ENCODE assay signal across 33 cellular contexts in the genomic region with DNA sequence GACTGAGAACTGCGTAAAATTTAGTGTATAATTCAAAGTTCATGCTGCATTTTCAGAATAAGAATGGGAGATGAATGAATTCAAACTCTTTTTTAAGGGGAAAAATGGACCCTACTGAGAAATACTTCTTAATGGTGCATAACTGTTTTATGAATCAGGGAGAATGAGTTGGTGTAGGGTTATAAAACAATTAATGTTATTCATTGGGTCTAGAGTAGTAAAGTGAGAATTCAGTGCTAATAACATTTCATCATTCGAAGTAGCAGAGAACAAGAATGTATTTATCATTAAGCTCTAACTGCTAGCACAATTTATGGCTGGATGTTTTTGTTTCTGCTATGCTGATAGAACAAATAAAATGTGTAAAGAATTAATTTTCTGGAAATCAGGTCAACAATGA.
"Had no signal": no experiment of that assay in that cellular context is flagged by ENCODE, and none has a peak within 500 bp of the region (broad histone marks: within the 10 kb centered on the region; RNA-seq: fewer than 3 reads in every experiment).

No MANE protein-coding gene starts in this region.

- H3K9me3 ChIP-seq: adrenal gland, body of pancreas, esophagus squamous epithelium had no signal

- H3K36me3 Mint-ChIP-seq: activated naive CD4-positive, alpha-beta T cell treated with anti-CD3 and anti-CD28 coated beads, Interleukin-2, amount 50 U/mL, for 24 hours; activated naive CD8-positive, alpha-beta T cell treated with anti-CD3 and anti-CD28 coated beads for 36 hours had no signal

- H3K4me1 Mint-ChIP-seq: activated B cell treated with CpG ODN at 0.5 μM for 24 hours; activated naive CD4-positive, alpha-beta T cell treated with anti-CD3 and anti-CD28 coated beads, Interleukin-2, amount 50 U/mL, for 24 hours; activated naive CD8-positive, alpha-beta T cell treated with anti-CD3 and anti-CD28 coated beads for 36 hours; activated naive CD8-positive, alpha-beta T cell treated with anti-CD3 and anti-CD28 coated beads, Interleukin-2, amount 50 U/mL, for 24 hours; activated T-helper 17 cell treated with anti-CD3 and anti-CD28 coated beads, Interleukin-2, amount 50 U/mL, for 72 hours; T-helper 17 cell had no signal

- ATAC-seq: activated CD4-positive, CD25-positive, alpha-beta regulatory T cell treated with anti-CD3 and anti-CD28 coated beads, Interleukin-2, amount 50 U/mL, for 24 hours; activated CD8-positive, alpha-beta T cell treated with anti-CD3 and anti-CD28 coated beads for 36 hours; activated naive CD8-positive, alpha-beta T cell treated with anti-CD3 and anti-CD28 coated beads, Interleukin-2, amount 50 U/mL, for 24 hours; activated T-cell treated with anti-CD3 and anti-CD28 coated beads, Interleukin-2, amount 50 U/mL, for 4 hours; activated T-helper 17 cell treated with anti-CD3 and anti-CD28 coated beads, Interleukin-2, amount 50 U/mL, for 72 hours; body of pancreas; effector memory CD8-positive, alpha-beta T cell; heart left ventricle; T-helper 17 cell had no signal

- H3K9me3 Mint-ChIP-seq: activated B cell treated with CpG ODN at 0.5 μM for 24 hours; activated naive CD4-positive, alpha-beta T cell treated with anti-CD3 and anti-CD28 coated beads, Interleukin-2, amount 50 U/mL, for 24 hours; activated naive CD8-positive, alpha-beta T cell treated with anti-CD3 and anti-CD28 coated beads for 36 hours; activated naive CD8-positive, alpha-beta T cell treated with anti-CD3 and anti-CD28 coated beads, Interleukin-2, amount 50 U/mL, for 24 hours; activated T-cell treated with anti-CD3 and anti-CD28 coated beads, Interleukin-2, amount 50 U/mL, for 4 hours had no signal

- H3K4me1 ChIP-seq: adrenal gland, body of pancreas, esophagus squamous epithelium, heart left ventricle had no signal

- H3K27me3 ChIP-seq: adrenal gland, body of pancreas, esophagus squamous epithelium, heart left ventricle had no signal

- H3K27ac Mint-ChIP-seq: activated B cell treated with CpG ODN at 0.5 μM for 24 hours; activated CD8-positive, alpha-beta T cell treated with anti-CD3 and anti-CD28 coated beads for 36 hours; activated naive CD4-positive, alpha-beta T cell treated with anti-CD3 and anti-CD28 coated beads, Interleukin-2, amount 50 U/mL, for 24 hours; activated naive CD8-positive, alpha-beta T cell treated with anti-CD3 and anti-CD28 coated beads for 36 hours; activated naive CD8-positive, alpha-beta T cell treated with anti-CD3 and anti-CD28 coated beads, Interleukin-2, amount 50 U/mL, for 24 hours; activated T-helper 17 cell treated with anti-CD3 and anti-CD28 coated beads, Interleukin-2, amount 50 U/mL, for 72 hours; effector memory CD8-positive, alpha-beta T cell; T-helper 17 cell; T-helper 2 cell treated with Interferon-gamma antibody and Interleukin-4, amounts not matched to agents 5 μg/mL and 100 μg/mL, for 36 hours had no signal

- H3K4me3 ChIP-seq: adrenal gland, body of pancreas, esophagus squamous epithelium, heart left ventricle had no signal

- H3K4me3 Mint-ChIP-seq: activated B cell treated with CpG ODN at 0.5 μM for 24 hours; activated CD8-positive, alpha-beta T cell treated with anti-CD3 and anti-CD28 coated beads for 36 hours; activated naive CD4-positive, alpha-beta T cell treated with anti-CD3 and anti-CD28 coated beads, Interleukin-2, amount 50 U/mL, for 24 hours; activated naive CD8-positive, alpha-beta T cell treated with anti-CD3 and anti-CD28 coated beads for 36 hours; activated naive CD8-positive, alpha-beta T cell treated with anti-CD3 and anti-CD28 coated beads, Interleukin-2, amount 50 U/mL, for 24 hours; activated T-cell treated with anti-CD3 and anti-CD28 coated beads, Interleukin-2, amount 50 U/mL, for 4 hours; activated T-helper 17 cell treated with anti-CD3 and anti-CD28 coated beads, Interleukin-2, amount 50 U/mL, for 72 hours; effector memory CD8-positive, alpha-beta T cell; T-helper 17 cell; T-helper 2 cell treated with Interferon-gamma antibody and Interleukin-4, amounts not matched to agents 5 μg/mL and 100 μg/mL, for 36 hours had no signal

- H3K27me3 Mint-ChIP-seq: activated B cell treated with CpG ODN at 0.5 μM for 24 hours; activated CD8-positive, alpha-beta T cell treated with anti-CD3 and anti-CD28 coated beads for 36 hours; activated naive CD4-positive, alpha-beta T cell treated with anti-CD3 and anti-CD28 coated beads, Interleukin-2, amount 50 U/mL, for 24 hours; activated naive CD8-positive, alpha-beta T cell treated with anti-CD3 and anti-CD28 coated beads for 36 hours; activated naive CD8-positive, alpha-beta T cell treated with anti-CD3 and anti-CD28 coated beads, Interleukin-2, amount 50 U/mL, for 24 hours; activated T-helper 17 cell treated with anti-CD3 and anti-CD28 coated beads, Interleukin-2, amount 50 U/mL, for 72 hours; effector memory CD8-positive, alpha-beta T cell; T-helper 17 cell had no signal

- H3K36me3 ChIP-seq: adrenal gland, esophagus squamous epithelium, heart left ventricle, WERI-Rb-1 had no signal

- DNase-seq: activated B cell treated with CpG ODN at 0.5 μM for 24 hours; activated CD4-positive, alpha-beta T cell treated with anti-CD3 and anti-CD28 coated beads for 48 hours; activated CD4-positive, alpha-beta T cell treated with anti-CD3 and anti-CD28 coated beads, Interleukin-2, amount 50 U/mL, for 1 hour; activated CD4-positive, alpha-beta T cell treated with anti-CD3 and anti-CD28 coated beads, Interleukin-2, amount 50 U/mL, for 48 hours; activated CD8-positive, alpha-beta memory T cell treated with anti-CD3 and anti-CD28 coated beads for 24 hours; activated CD8-positive, alpha-beta T cell treated with anti-CD3 and anti-CD28 coated beads for 36 hours; activated effector memory CD4-positive, alpha-beta T cell treated with Interleukin-2 at 50 U/mL for 16 hours; activated gamma-delta T cell treated with Interleukin-2 at 50 U/mL for 16 hours; activated naive CD4-positive, alpha-beta T cell treated with Interleukin-2 at 50 U/mL for 16 hours; activated naive CD8-positive, alpha-beta T cell treated with anti-CD3 and anti-CD28 coated beads for 36 hours; activated naive CD8-positive, alpha-beta T cell treated with anti-CD3 and anti-CD28 coated beads, Interleukin-2, amount 50 U/mL, for 24 hours; activated T-cell treated with anti-CD3 and anti-CD28 coated beads, Interleukin-2, amount 50 U/mL, for 4 hours; adrenal gland; amygdala; aorta; body of pancreas; caudate nucleus; cortex of kidney; dermis blood vessel endothelial cell; effector CD4-positive, alpha-beta T cell; effector memory CD8-positive, alpha-beta T cell; esophagus squamous epithelium; glutamatergic neuron; heart left ventricle; T-helper 1 cell; T-helper 17 cell; T1000; WERI-Rb-1 had no signal

- H3K27ac ChIP-seq: adrenal gland, body of pancreas, epithelial cell of prostate, esophagus squamous epithelium, heart left ventricle, WERI-Rb-1 had no signal
